In the genomic region with DNA sequence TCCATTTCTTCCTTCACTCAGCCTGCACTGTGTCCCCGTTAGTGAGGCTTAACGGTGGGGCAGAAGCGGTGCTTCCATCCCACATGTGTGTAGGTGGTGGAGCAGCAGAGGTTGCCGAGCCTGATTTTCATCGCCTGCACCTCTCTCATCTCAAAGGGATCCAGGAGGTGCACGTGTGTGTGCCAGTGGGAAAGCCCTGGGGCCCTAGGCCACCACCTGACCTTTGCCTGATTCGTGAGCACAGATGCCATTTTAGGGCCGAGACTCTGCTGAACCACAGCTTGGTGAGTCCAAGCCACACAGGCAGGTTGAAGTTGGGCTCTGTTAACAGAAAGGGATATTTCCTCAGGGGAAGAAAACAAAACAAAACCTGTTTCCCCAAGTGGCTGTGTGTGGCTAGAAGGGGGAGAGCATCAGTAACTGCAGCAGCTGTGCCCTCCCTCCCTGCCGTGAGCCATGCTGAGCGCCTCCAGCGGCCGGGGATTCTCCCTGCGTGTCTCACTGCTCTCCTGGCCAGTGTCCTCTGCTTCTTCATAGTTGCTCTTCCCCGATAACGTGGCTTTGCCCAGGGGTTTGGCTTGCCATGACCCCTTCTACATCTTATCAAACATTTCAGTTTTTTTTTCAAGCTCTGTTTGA, we compare ENCODE assay signal across 8 cellular contexts.
DNase-seq lines count a peak whose midpoint lies in the region; ATAC-seq and TF ChIP-seq lines count a peak whose summit lies in the region.

No MANE protein-coding gene starts in this region.

- DNase-seq in GM12864 (ENCODE audit: low read depth) (no peak), NCI-H345 (lab: John Stamatoyannopoulos, UW) (peak; percentile 20), left ventricle myocardium superior (peak; percentile 51), posterior vena cava (ENCODE audit: low spot score) (no peak), suprapubic skin (ENCODE audit: low spot score in 2 of 2) (no peak), RWPE1 (ENCODE audit: low spot score) (no peak)

- intact Hi-C loops in left ventricle myocardium superior (cut with micrococcal nuclease) (no loop called here), posterior vena cava (cut with DNase I) (loop anchor here in 1 of 2 donors (10.0 kb wide), 1 partner anchor 118 kb away; no protein-coding TSS in a partner anchor)

- H3K4me1 ChIP-seq in suprapubic skin = peaks cover 5% of the 10 kb centered on the region

- POLR2A ChIA-PET in RWPE1 (lab: Yijun Ruan, JAX; ENCODE audit: low non-redundant PET) = no interaction called here

- peak; percentile 19 for TF ChIP-seq CTCF in GM12864 (IDR thresholded peaks at IDR 0.05; ENCODE audit: low read depth, low read length, missing control alignments)
- TF ChIP-seq CTCF in suprapubic skin (IDR thresholded peaks at IDR 0.05) = no peak
- no peak for TF ChIP-seq CTCF in RWPE1 (conservative IDR thresholded peaks at IDR 0.05; ENCODE audit: low read depth)

- TF ChIP-seq POLR2A in suprapubic skin (IDR thresholded peaks at IDR 0.05) = no peak

- peaks cover 6% of the 10 kb centered on the region for H3K36me3 ChIP-seq in suprapubic skin

- H3K27ac ChIP-seq in suprapubic skin (no peak overlapping the region), RWPE1 (no peak overlapping the region)

- H3K9me3 ChIP-seq in suprapubic skin = no peaks in the 10 kb centered on the region

- CTCF ChIA-PET in RWPE1 (lab: Yijun Ruan, JAX) = no interaction called here

- ATAC-seq in GM21447 (IDR thresholded peaks at IDR 0.05; ENCODE audit: unreplicated experiment) (peak; percentile 97), left ventricle myocardium superior (peak; percentile 49), HG02571 (IDR thresholded peaks at IDR 0.05; ENCODE audit: unreplicated experiment) (no peak)

- TF ChIP-seq EP300 in suprapubic skin (IDR thresholded peaks at IDR 0.05) = no peak

- H3K4me3 ChIP-seq in GM12864 (ENCODE audit: low read depth, low read length) (no peak overlapping the region), suprapubic skin (no peak overlapping the region)

- WGBS in suprapubic skin = 71% methylated on average over 15 of the region's 15 CpGs

- no peaks in the 10 kb centered on the region for H3K27me3 ChIP-seq in suprapubic skin

Comparison
In these comparisons a context has a peak if more than half of its experiments do, and no peak if none do; other contexts are left out.
1. DNase-seq: peak in NCI-H345 (single experiment) and left ventricle myocardium superior (single experiment); none in GM12864 (single experiment), posterior vena cava (single experiment), suprapubic skin (0 of 2) and RWPE1 (single experiment).